Comparison of ENCODE assay signal across 18 cellular contexts in the genomic region with DNA sequence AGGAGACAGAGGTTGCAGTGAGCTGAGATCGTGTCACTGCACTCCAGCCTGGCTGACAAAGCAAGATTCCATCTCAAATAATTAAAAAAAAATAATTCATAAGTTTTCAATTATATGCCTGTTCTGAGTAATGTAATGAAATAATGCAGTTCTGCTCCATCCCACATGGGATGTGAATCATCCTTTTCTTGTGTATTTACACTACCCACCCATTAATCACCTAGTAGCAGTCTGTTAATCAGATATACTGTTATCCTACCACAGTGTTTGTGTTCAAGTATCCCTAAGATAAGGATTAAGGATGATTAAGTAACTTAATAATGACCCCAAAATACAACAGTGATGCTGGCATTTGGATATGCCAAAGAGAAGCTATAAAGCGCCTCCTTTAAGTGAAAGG. TPM values are rescaled to one million over a fixed set of nuclear protein-coding genes. Genes with fewer than 3 reads are reported as not detected.
DNase-seq lines count a peak whose midpoint lies in the region; ATAC-seq, FAIRE-seq and TF ChIP-seq lines count a peak whose summit lies in the region.
"Had no signal": no experiment of that assay in that cellular context is flagged by ENCODE, and none has a peak within 500 bp of the region (broad histone marks: within the 10 kb centered on the region; RNA-seq: fewer than 3 reads in every experiment).

No MANE protein-coding gene starts in this region.

- in situ Hi-C loops in IMR-90 (cut with MboI; ENCODE audit: low sequenced_read_pairs), result no loop called here

- no peaks in the 10 kb centered on the region for H3K9me1 ChIP-seq in IMR-90 (ENCODE audit: insufficient read depth, low read length)

- H3K9me3 ChIP-seq in IMR-90 (ENCODE audit: control insufficient read depth, insufficient read depth, low read length) (no peaks in the 10 kb centered on the region), prostate gland (no peaks in the 10 kb centered on the region)
- H3K9me3 ChIP-seq: left lung, upper lobe of right lung had no signal

- H4K5ac ChIP-seq in IMR-90 (ENCODE audit: low read depth, low read length), result no peak overlapping the region

- H3K4ac ChIP-seq in IMR-90 (ENCODE audit: low read depth, low read length), result no peak overlapping the region

- no TSS peak for BruUV-seq in IMR-90 (replicated peaks; lab: Mats Ljungman, UMichigan)

- TF ChIP-seq POLR2A in IMR-90 (IDR thresholded peaks at IDR 0.05; ENCODE audit: low read depth, low read length) (no peak), prostate gland (IDR thresholded peaks at IDR 0.05) (no peak)

- DNase-seq in AG10803 (ENCODE audit: low read depth), result peak; percentile 60
- DNase-seq in IMR-90, result peak; percentile 82
- DNase-seq in bronchial epithelial cell (ENCODE audit: low read depth), result peak; percentile 92
- peak; percentile 26 for DNase-seq in hepatic stellate cell (ENCODE audit: low spot score)
- DNase-seq in KG1 (lab: John Stamatoyannopoulos, UW), result no peak
- no peak for DNase-seq in omental fat pad (ENCODE audit: low spot score)
- DNase-seq in prostate gland (ENCODE audit: low spot score), result no peak
- no peak for DNase-seq in cortex of kidney (lab: John Stamatoyannopoulos, UW)
- DNase-seq: activated CD4-positive, alpha-beta T cell treated with anti-CD3 and anti-CD28 coated beads, Interleukin-2, amount 50 U/mL, for 4 hours; activated T-cell treated with anti-CD3 and anti-CD28 coated beads, Interleukin-2, amount 50 U/mL, for 48 hours; cerebellar nuclear complex; DMS 273 treated with DMSO at 0.1 percent for 48 hours; hypothalamus; left lung; NCI-H1694; NCI-H446 treated with DMSO at 0.1 percent for 48 hours; stimulated activated naive CD8-positive, alpha-beta T cell treated with anti-CD3 and anti-CD28 coated beads, Interleukin-15, Interleukin-2, amounts not matched to agents 100 U/mL and 50 U/mL, for 24 hours; upper lobe of right lung had no signal

- H3K36me3 ChIP-seq in IMR-90 (ENCODE audit: control insufficient read depth, insufficient read depth, low read length), result no peaks in the 10 kb centered on the region
- no peaks in the 10 kb centered on the region for H3K36me3 ChIP-seq in bronchial epithelial cell (ENCODE audit: control insufficient read depth, insufficient read depth, low read length)
- no peaks in the 10 kb centered on the region for H3K36me3 ChIP-seq in prostate gland

- no peaks in the 10 kb centered on the region for H4K20me1 ChIP-seq in IMR-90 (ENCODE audit: insufficient read depth, low read length)

- no peak overlapping the region for H4K91ac ChIP-seq in IMR-90 (ENCODE audit: insufficient read depth, low read depth, low read length)

- H3K4me1 ChIP-seq in IMR-90 (ENCODE audit: control insufficient read depth, insufficient read depth, low read length) (peaks cover 5% of the 10 kb centered on the region), prostate gland (replicated peaks) (no peaks in the 10 kb centered on the region)
- H3K4me1 ChIP-seq: left lung, upper lobe of right lung had no signal

- no peak overlapping the region for H3K27ac ChIP-seq in IMR-90 (ENCODE audit: insufficient read depth, low read length)
- H3K27ac ChIP-seq in prostate gland, result no peak overlapping the region
- H3K27ac ChIP-seq: left lung, upper lobe of right lung had no signal

- no peaks in the 10 kb centered on the region; the same call in 1 of the 2 replicates for H3K27me3 ChIP-seq in IMR-90 (ENCODE audit: control insufficient read depth, insufficient read depth, low read length)
- H3K27me3 ChIP-seq in bronchial epithelial cell (ENCODE audit: control insufficient read depth, insufficient read depth, low read length), result no peaks in the 10 kb centered on the region
- H3K27me3 ChIP-seq in prostate gland (replicated peaks; ENCODE audit: insufficient read depth), result no peaks in the 10 kb centered on the region
- H3K27me3 ChIP-seq: left lung, upper lobe of right lung had no signal

- H2AK5ac ChIP-seq in IMR-90 (ENCODE audit: low read depth, low read length), result no peak overlapping the region

- FAIRE-seq in bronchial epithelial cell (lab: Jason Lieb, UNC), result no peak

- WGBS in IMR-90 (ENCODE audit: extremely low coverage in 2 of 2, insufficient read length in 1 of 2), 2 experiments, result no CpG with 5 or more reads among the region's 2 CpGs
- WGBS in prostate gland, result 99% methylated on average over 2 of the region's 2 CpGs

- dilution Hi-C loops in IMR-90 (cut with HindIII; ENCODE audit: low sequenced_read_pairs, unreplicated experiment), result no loop called here

- H3K14ac ChIP-seq in IMR-90 (replicated peaks; ENCODE audit: low read depth, low read length), result no peak overlapping the region

- H3K9ac ChIP-seq in IMR-90 (ENCODE audit: low read depth, low read length), result no peak overlapping the region

- TF ChIP-seq CTCF in AG10803 (conservative IDR thresholded peaks at IDR 0.05; ENCODE audit: low read length), result no peak
- no peak for TF ChIP-seq CTCF in IMR-90 (conservative IDR thresholded peaks at IDR 0.05; ENCODE audit: low read depth, low read length)
- TF ChIP-seq CTCF in bronchial epithelial cell (IDR thresholded peaks at IDR 0.05; ENCODE audit: insufficient read depth, low read length, severe bottlenecking), result no peak
- no peak for TF ChIP-seq CTCF in omental fat pad (IDR thresholded peaks at IDR 0.05)
- no peak for TF ChIP-seq CTCF in prostate gland (IDR thresholded peaks at IDR 0.05)

- no peak for TF ChIP-seq RAD21 in IMR-90 (IDR thresholded peaks at IDR 0.05; ENCODE audit: low read length)

- intact Hi-C loops in IMR-90 (cut with micrococcal nuclease) (no loop called here), prostate gland (cut with DNase I) (no loop called here)

- H3K23ac ChIP-seq in IMR-90 (ENCODE audit: low read depth, low read length), result no peak overlapping the region

- POLR2A ChIA-PET in IMR-90 (lab: Charles Lee; ENCODE audit: unreplicated experiment), result no interaction called here

- H2BK15ac ChIP-seq in IMR-90 (ENCODE audit: low read depth, low read length), result no peak overlapping the region

- H2AFZ ChIP-seq in IMR-90 (replicated peaks; ENCODE audit: low read length, poor library complexity), result no peak overlapping the region

- H3K4me2 ChIP-seq in IMR-90 (ENCODE audit: low read depth, low read length), result no peak overlapping the region

- H2BK120ac ChIP-seq in IMR-90 (ENCODE audit: low read depth, low read length), result no peak overlapping the region

- no peak overlapping the region for H2BK5ac ChIP-seq in IMR-90 (ENCODE audit: low read depth, low read length, poor library complexity, severe bottlenecking)

- no peak overlapping the region for H2AK9ac ChIP-seq in IMR-90 (replicated peaks; ENCODE audit: low read depth, low read length, poor library complexity)

- no peak overlapping the region for H3K4me3 ChIP-seq in AG10803 (ENCODE audit: low read length)
- H3K4me3 ChIP-seq in IMR-90 (ENCODE audit: insufficient read depth, low read depth, low read length), result no peak overlapping the region
- H3K4me3 ChIP-seq in bronchial epithelial cell (ENCODE audit: low read depth, low read length), result no peak overlapping the region
- no peak overlapping the region for H3K4me3 ChIP-seq in prostate gland
- H3K4me3 ChIP-seq: left lung, upper lobe of right lung had no signal

- no peak overlapping the region for H3K56ac ChIP-seq in IMR-90 (ENCODE audit: extremely low read depth, insufficient read depth, low read length)

- CTCF ChIA-PET in IMR-90 (lab: Yijun Ruan, JAX), result no interaction called here

- H3K18ac ChIP-seq in IMR-90 (ENCODE audit: low read depth, low read length), result no peak overlapping the region

- ATAC-seq in IMR-90 (ENCODE audit: low read depth) (peak; percentile 96), omental fat pad (ENCODE audit: low FRiP score) (no peak)
- ATAC-seq: left lung; stimulated activated naive CD8-positive, alpha-beta T cell treated with anti-CD3 and anti-CD28 coated beads, Interleukin-15, Interleukin-2, amounts not matched to agents 100 U/mL and 50 U/mL, for 24 hours; upper lobe of right lung had no signal

- H2BK20ac ChIP-seq in IMR-90 (ENCODE audit: low read depth, low read length), result no peak overlapping the region

- H4K8ac ChIP-seq in IMR-90 (ENCODE audit: low read depth in 2 of 2, low read length in 2 of 2), result no peak overlapping the region

- H3K79me1 ChIP-seq in IMR-90 (ENCODE audit: low read depth in 1 of 2, low read length in 2 of 2), result no peaks in the 10 kb centered on the region

TF ChIP-seq in IMR-90, 13 proteins besides CTCF, POLR2A, EP300 and RAD21 (continues in another document):
- TF ChIP-seq MAZ (IDR thresholded peaks at IDR 0.05; ENCODE audit: borderline replicate concordance, low read depth, low read length), result no peak
- TF ChIP-seq NFE2L2 (IDR thresholded peaks at IDR 0.05; ENCODE audit: low read depth, low read length), result no peak
- peak; percentile 18; the same call in 1 of the 2 replicates for TF ChIP-seq BHLHE40 (IDR thresholded peaks at IDR 0.05; ENCODE audit: low read depth, low read length)
- TF ChIP-seq SMC3 (IDR thresholded peaks at IDR 0.05; ENCODE audit: low read depth, low read length), result no peak

RNA-seq across cellular contexts. Expression of gene PIGB, which starts 38.8 kb away (rescaled TPM):
- total RNA-seq in IMR-90 (2012; rRNA removed) (11.8 and 17.5 TPM in 2 replicates), bronchial epithelial cell (6.3 and 8.4 TPM in 2 replicates), omental fat pad (10 to 100 TPM in 3 of 4 donors, 1 to 10 TPM in 1; 8.2 to 14.5 (median 11.1) TPM), prostate gland (10 to 100 TPM; 13.0 to 15.3 TPM)
- polyA plus RNA-seq in IMR-90 (2012; rRNA removed), result 8.0 and 9.2 TPM in 2 replicates
- 2.2 and 2.9 TPM in 2 replicates for polyA plus RNA-seq in IMR-90 (2012; cell fraction: cytosol; rRNA removed)
- 2.9 and 29.2 TPM in 2 replicates for polyA plus RNA-seq in IMR-90 (2012; cell fraction: nucleus; rRNA removed; ENCODE audit: low replicate concordance)

RNA-seq across cellular contexts. Expression of gene PIGBOS1, which starts 38.9 kb away (rescaled TPM):
- total RNA-seq in IMR-90 (2012; rRNA removed) (11.7 and 12.7 TPM in 2 replicates), bronchial epithelial cell (5.8 and 8.7 TPM in 2 replicates), omental fat pad (10 to 100 TPM in 3 of 4 donors, 1 to 10 TPM in 1; 8.2 to 13.8 (median 11.4) TPM), prostate gland (10 to 100 TPM; 15.5 to 34.1 TPM)
- polyA plus RNA-seq in IMR-90 (2012; rRNA removed), result 11.7 and 12.1 TPM in 2 replicates
- polyA plus RNA-seq in IMR-90 (2012; cell fraction: cytosol; rRNA removed), result 16.6 and 26.3 TPM in 2 replicates
- 2.0 and 5.7 TPM in 2 replicates for polyA plus RNA-seq in IMR-90 (2012; cell fraction: nucleus; rRNA removed; ENCODE audit: low replicate concordance)

RNA-seq across cellular contexts. Expression of gene CCPG1, which starts 50.4 kb away (rescaled TPM):
- total RNA-seq in IMR-90 (2012; rRNA removed) (14.3 and 18.9 TPM in 2 replicates), bronchial epithelial cell (91.3 and 102 TPM in 2 replicates), omental fat pad (10 to 100 TPM; 38.8 to 75.2 (median 58.0) TPM), prostate gland (10 to 100 TPM; 23.4 to 78.2 TPM)
- 7.7 and 11.4 TPM in 2 replicates for polyA plus RNA-seq in IMR-90 (2012; rRNA removed)
- polyA plus RNA-seq in IMR-90 (2012; cell fraction: cytosol; rRNA removed), result 1.6 and 2.9 TPM in 2 replicates
- 0.66 and 6.3 TPM in 2 replicates for polyA plus RNA-seq in IMR-90 (2012; cell fraction: nucleus; rRNA removed; ENCODE audit: low replicate concordance)

RNA-seq across cellular contexts. Expression of gene PIERCE2, which starts 50.5 kb away (rescaled TPM):
- 0.28 and 0.36 TPM in 2 replicates for total RNA-seq in IMR-90 (2012; rRNA removed)
- polyA plus RNA-seq in IMR-90 (2012; rRNA removed), result 0.48 and 1.0 TPM in 2 replicates
- polyA plus RNA-seq in IMR-90 (2012; cell fraction: cytosol; rRNA removed), result 0.13 TPM in 1 of 2 replicates, not detected in the other
- polyA plus RNA-seq in IMR-90 (2012; cell fraction: nucleus; rRNA removed; ENCODE audit: low replicate concordance), result 0.22 TPM in 1 of 2 replicates, not detected in the other
- 1.8 and 2.9 TPM in 2 replicates for total RNA-seq in bronchial epithelial cell
- 1 to 10 TPM in 3 of 4 donors, under 1 TPM in 1; 0.84 to 4.1 (median 2.7) TPM for total RNA-seq in omental fat pad
- total RNA-seq in prostate gland, result 1 to 10 TPM; 4.0 to 4.6 TPM

Comparison
In these comparisons a context has a peak if more than half of its experiments do, and no peak if none do; other contexts are left out.
1. DNase-seq: peak in AG10803 (single experiment), IMR-90 (single experiment), bronchial epithelial cell (single experiment) and hepatic stellate cell (single experiment); none in KG1 (single experiment), omental fat pad (single experiment), prostate gland (single experiment) and cortex of kidney (single experiment).